In genomic region chr4:153488006-153488718, GRCh38 we compare ENCODE assay signal across 8 cellular contexts. TPM values are rescaled to one million over a fixed set of nuclear protein-coding genes. Genes with fewer than 3 reads are reported as not detected.
DNase-seq lines count a peak whose midpoint lies in the region; ATAC-seq lines count a peak whose summit lies in the region.

No MANE protein-coding gene starts in this region.

- ATAC-seq in GM21576 (IDR thresholded peaks at IDR 0.05; ENCODE audit: unreplicated experiment) (peak; percentile 36), left cardiac atrium (peak; percentile 28 to 40)

- peaks cover 3% of the 10 kb centered on the region; the same call in 1 of the 2 replicates for H3K36me3 ChIP-seq in MG63

- H3K4me3 ChIP-seq in MG63: no peak overlapping the region

- DNase-seq in GF-D8 (lab: John Stamatoyannopoulos, UW): peak; percentile 37
- DNase-seq in MG63: peak; percentile 29
- DNase-seq in activated T-cell treated with anti-CD3 and anti-CD28 coated beads, Interleukin-2, amount 50 U/mL, for 48 hours: peak; percentile 85 to 87
- DNase-seq in left cardiac atrium: peak; percentile 30
- peak; percentile 47 to 63 (median 59) for DNase-seq in stimulated activated CD4-positive, alpha-beta T cell treated with anti-CD3 and anti-CD28 coated beads, TNF-alpha, amount 100 ng/mL, for 1 hour (ENCODE audit: low read depth in 3 of 3, low spot score in 1 of 3)
- no peak for DNase-seq in cortex of kidney (lab: John Stamatoyannopoulos, UW)
- DNase-seq in NCI-H187 (lab: John Stamatoyannopoulos, UW): no peak

- no peaks in the 10 kb centered on the region for H3K27me3 ChIP-seq in MG63

- intact Hi-C loops in left cardiac atrium (cut with DNase I): no loop called here

- H3K9me3 ChIP-seq in MG63: no peaks in the 10 kb centered on the region

RNA-seq across cellular contexts. Expression of gene TMEM131L, which starts 22.0 kb away (rescaled TPM):
- 5.5 and 13.9 TPM in 2 replicates for total RNA-seq in MG63 (2014; rRNA removed; shearing (Covaris generic); ENCODE audit: low replicate concordance)
- total RNA-seq in left cardiac atrium: 10 to 100 TPM in 1 of 2 donors, 1 to 10 TPM in 1; 8.1 to 13.1 TPM

Comparison
In these comparisons a context has a peak if more than half of its experiments do, and no peak if none do; other contexts are left out.
1. DNase-seq: peak in GF-D8 (single experiment), MG63 (single experiment), activated T-cell treated with anti-CD3 and anti-CD28 coated beads, Interleukin-2, amount 50 U/mL, for 48 hours (2 of 2), left cardiac atrium (single experiment) and stimulated activated CD4-positive, alpha-beta T cell treated with anti-CD3 and anti-CD28 coated beads, TNF-alpha, amount 100 ng/mL, for 1 hour (3 of 3); none in cortex of kidney (single experiment) and NCI-H187 (0 of 2).